9 cellular contexts compared by ENCODE assay signal in the genomic region with DNA sequence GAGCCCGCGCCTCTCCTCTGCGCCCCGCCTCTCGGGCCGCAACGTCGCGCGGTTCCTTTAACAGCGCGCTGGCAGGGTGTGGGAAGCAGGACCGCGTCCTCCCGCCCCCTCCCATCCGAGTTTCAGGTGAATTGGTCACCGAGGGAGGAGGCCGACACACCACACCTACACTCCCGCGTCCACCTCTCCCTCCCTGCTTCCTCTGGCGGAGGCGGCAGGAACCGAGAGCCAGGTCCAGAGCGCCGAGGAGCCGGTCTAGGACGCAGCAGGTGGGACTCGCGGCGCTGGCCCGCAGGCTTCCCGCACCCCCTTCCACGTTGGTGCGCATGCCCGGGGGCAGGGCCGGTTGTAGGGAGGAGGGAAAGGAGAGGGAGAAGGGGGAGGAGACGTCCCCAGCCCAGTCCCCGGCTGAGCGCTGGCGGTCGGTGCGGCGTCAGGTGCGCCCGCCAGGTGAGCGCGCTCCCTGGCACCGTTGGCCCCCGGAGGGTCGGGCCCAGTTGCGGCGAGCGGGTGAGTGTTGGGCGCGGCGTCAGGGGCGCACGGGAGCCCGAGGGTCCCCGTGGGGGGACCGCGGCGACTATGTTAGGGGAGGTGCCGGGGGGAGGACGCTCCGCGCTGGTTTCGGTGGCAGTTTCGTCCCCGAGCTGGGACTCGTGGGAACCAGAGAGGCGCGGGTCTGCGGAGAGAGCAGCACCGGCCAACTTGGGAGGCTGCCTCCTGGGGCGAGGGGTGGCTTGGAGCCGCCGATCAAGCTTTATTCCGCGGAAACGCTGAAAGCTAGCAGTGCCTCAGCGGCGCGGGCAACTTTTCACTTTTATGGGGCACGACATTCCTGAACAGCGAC. TPM values are rescaled to one million over a fixed set of nuclear protein-coding genes. Genes with fewer than 3 reads are reported as not detected.
DNase-seq lines count a peak whose midpoint lies in the region; ATAC-seq, FAIRE-seq and TF ChIP-seq lines count a peak whose summit lies in the region.
"Had no signal": no experiment of that assay in that cellular context is flagged by ENCODE, and none has a peak within 500 bp of the region (broad histone marks: within the 10 kb centered on the region; RNA-seq: fewer than 3 reads in every experiment).

A gene with protein sequence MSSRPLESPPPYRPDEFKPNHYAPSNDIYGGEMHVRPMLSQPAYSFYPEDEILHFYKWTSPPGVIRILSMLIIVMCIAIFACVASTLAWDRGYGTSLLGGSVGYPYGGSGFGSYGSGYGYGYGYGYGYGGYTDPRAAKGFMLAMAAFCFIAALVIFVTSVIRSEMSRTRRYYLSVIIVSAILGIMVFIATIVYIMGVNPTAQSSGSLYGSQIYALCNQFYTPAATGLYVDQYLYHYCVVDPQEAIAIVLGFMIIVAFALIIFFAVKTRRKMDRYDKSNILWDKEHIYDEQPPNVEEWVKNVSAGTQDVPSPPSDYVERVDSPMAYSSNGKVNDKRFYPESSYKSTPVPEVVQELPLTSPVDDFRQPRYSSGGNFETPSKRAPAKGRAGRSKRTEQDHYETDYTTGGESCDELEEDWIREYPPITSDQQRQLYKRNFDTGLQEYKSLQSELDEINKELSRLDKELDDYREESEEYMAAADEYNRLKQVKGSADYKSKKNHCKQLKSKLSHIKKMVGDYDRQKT (plus strand): TSS at position 400 of the 844 bp plus-strand sequence. CDS start 11,455 bp downstream, outside the sequence.

- H3K4me1 ChIP-seq in ascending aorta = peaks cover 0 to 5% of the 10 kb centered on the region in 2 donors

- intact Hi-C loops in ascending aorta (cut with DNase I) (no loop called here), sciatic nerve (cut with DNase I) (no loop called here)

- no peaks in the 10 kb centered on the region for H3K36me3 ChIP-seq in ascending aorta

- DNase-seq in GM12891 (ENCODE audit: insufficient read length, low spot score) (peak; percentile 74), NCI-H69 (lab: John Stamatoyannopoulos, UW) (peak; percentile 97), ascending aorta (ENCODE audit: low spot score in 2 of 2) (peak in 1 of 2 donors; percentile 59), iPS DF 19.7 (ENCODE audit: low read depth, low spot score) (peak; percentile 59), sciatic nerve (ENCODE audit: low spot score) (peak; percentile 62)

- no peak; the same call in 1 of the 2 replicates for TF ChIP-seq POLR2A in GM12891 (IDR thresholded peaks at IDR 0.05; ENCODE audit: low read depth, low read length)

- H3K27ac ChIP-seq in 22Rv1 (peak within 1 kb of the TSS; percentile 90), ascending aorta (no peak within 1 kb of the TSS)

- TF ChIP-seq CTCF in 22Rv1 (IDR thresholded peaks at IDR 0.05) (peak; percentile 23), ascending aorta (IDR thresholded peaks at IDR 0.05) (no peak)

- ATAC-seq in HG03196 (IDR thresholded peaks at IDR 0.05; ENCODE audit: unreplicated experiment) = peak; percentile 48
- peak; percentile 80 for ATAC-seq in sciatic nerve
- ATAC-seq in GM18520 (IDR thresholded peaks at IDR 0.05; ENCODE audit: unreplicated experiment) = no peak

- peak; percentile 88 for FAIRE-seq in GM12891 (lab: Jason Lieb, UNC)
- FAIRE-seq: GM18507 had no signal

- H3K9me3 ChIP-seq in ascending aorta = no peaks in the 10 kb centered on the region

- no peaks in the 10 kb centered on the region for H3K27me3 ChIP-seq in ascending aorta

- H3K4me3 ChIP-seq in ascending aorta = peak within 1 kb of the TSS; percentile 68 to 80

TF ChIP-seq in GM12891, 5 proteins besides CTCF, POLR2A, EP300 and RAD21:
- peak; percentile 50; the same call in 1 of the 2 replicates for TF ChIP-seq POLR2AphosphoS5 (IDR thresholded peaks at IDR 0.05; ENCODE audit: low read depth, low read length)
- TF ChIP-seq POU2F2 (IDR thresholded peaks at IDR 0.05; ENCODE audit: low read depth, low read length) = no peak
TF ChIP-seq in GM12891: peak in this region for 1.

RNA-seq across cellular contexts. Expression of the gene that starts here (rescaled TPM):
- polyA plus RNA-seq in GM12891 (2012; ENCODE audit: low read depth, missing spikeins) = 4.6 TPM
- total RNA-seq in ascending aorta = 0.53 TPM
- 18.5 TPM for total RNA-seq in sciatic nerve

Comparison
In these comparisons a context has a peak if more than half of its experiments do, and no peak if none do; other contexts are left out.
1. RNA of the gene that starts here (total RNA-seq): 18.5 TPM in sciatic nerve (single experiment); 0.53 TPM in ascending aorta (single experiment); every median in the first group is over 10 times any median in the second.